14 cellular contexts compared by ENCODE assay signal in genomic region chr7:158716802-158717201, GRCh38. TPM values are rescaled to one million over a fixed set of nuclear protein-coding genes. Genes with fewer than 3 reads are reported as not detected.
DNase-seq lines count a peak whose midpoint lies in the region; ATAC-seq, FAIRE-seq and TF ChIP-seq lines count a peak whose summit lies in the region.
"Had no signal": no experiment of that assay in that cellular context is flagged by ENCODE, and none has a peak within 500 bp of the region (broad histone marks: within the 10 kb centered on the region; RNA-seq: fewer than 3 reads in every experiment).

No MANE protein-coding gene starts in this region.

- H3K36me3 ChIP-seq in BLaER1 (no peaks in the 10 kb centered on the region), Loucy (ENCODE audit: insufficient read depth, low read length) (no peaks in the 10 kb centered on the region)
- no peaks in the 10 kb centered on the region for H3K36me3 ChIP-seq in CD8-positive, alpha-beta memory T cell (ENCODE audit: insufficient read depth, low read length)

- H3K4me3 ChIP-seq in A549 (no peak overlapping the region), BLaER1 (no peak overlapping the region), Loucy (ENCODE audit: low read length, poor library complexity, severe bottlenecking) (no peak overlapping the region)
- H3K4me3 ChIP-seq in CD8-positive, alpha-beta memory T cell (ENCODE audit: low read length): no peak overlapping the region
- H3K4me3 ChIP-seq: GM23338 had no signal

- H3K9me2 ChIP-seq in Loucy (replicated peaks; ENCODE audit: low read depth, low read length): no peaks in the 10 kb centered on the region

- peak overlapping the region; percentile 3 for H3K27ac Mint-ChIP-seq in endothelial cell (ENCODE audit: unreplicated experiment)
- no peak overlapping the region for H3K27ac Mint-ChIP-seq in CD8-positive, alpha-beta memory T cell
- H3K27ac Mint-ChIP-seq in activated CD4-positive, alpha-beta T cell treated with anti-CD3 and anti-CD28 coated beads, Interleukin-2, amount 10 ng/mL, durations not matched to agents 7 days and 5 days: no peak overlapping the region
- H3K27ac Mint-ChIP-seq: GM23338, H9 had no signal

- no peak for TF ChIP-seq RAD21 in A549 (conservative IDR thresholded peaks at IDR 0.05 in 1 of 2, IDR thresholded peaks at IDR 0.05 in 1 of 2)

- H3K9me3 Mint-ChIP-seq in endothelial cell (ENCODE audit: unreplicated experiment): no peaks in the 10 kb centered on the region
- H3K9me3 Mint-ChIP-seq in CD8-positive, alpha-beta memory T cell: no peaks in the 10 kb centered on the region
- peaks cover 4% of the 10 kb centered on the region for H3K9me3 Mint-ChIP-seq in activated CD4-positive, alpha-beta T cell treated with anti-CD3 and anti-CD28 coated beads, Interleukin-2, amount 10 ng/mL, durations not matched to agents 7 days and 5 days

- H3K4me3 Mint-ChIP-seq in endothelial cell (ENCODE audit: unreplicated experiment): no peak overlapping the region
- H3K4me3 Mint-ChIP-seq in CD8-positive, alpha-beta memory T cell: no peak overlapping the region
- no peak overlapping the region for H3K4me3 Mint-ChIP-seq in activated CD4-positive, alpha-beta T cell treated with anti-CD3 and anti-CD28 coated beads, Interleukin-2, amount 10 ng/mL, durations not matched to agents 7 days and 5 days
- H3K4me3 Mint-ChIP-seq: CD4-positive, CD25-positive, alpha-beta regulatory T cell; GM23338; H9 had no signal

- CTCF ChIA-PET in A549 (lab: Yijun Ruan, JAX): interaction anchor here (0.7 kb wide), 1 partner anchor 11 kb away, joined by 3 read pairs; no protein-coding TSS in a partner anchor
- CTCF ChIA-PET in CD8-positive, alpha-beta memory T cell (lab: Charles Lee): interaction anchor here (1.6 kb wide), 1 partner anchor 260 kb away, joined by 4 read pairs; no protein-coding TSS in a partner anchor
- CTCF ChIA-PET in activated CD4-positive, alpha-beta T cell treated with anti-CD3 and anti-CD28 coated beads, Interleukin-2, amount 10 ng/mL, durations not matched to agents 7 days and 5 days (lab: Charles Lee): interaction anchor here (1.2 kb wide), 1 partner anchor 9 kb away, joined by 3 read pairs; no protein-coding TSS in a partner anchor

- H3K27me3 Mint-ChIP-seq in endothelial cell (ENCODE audit: unreplicated experiment): no peaks in the 10 kb centered on the region
- H3K27me3 Mint-ChIP-seq in CD8-positive, alpha-beta memory T cell: peaks cover 3 to 18% of the 10 kb centered on the region in 2 donors
- H3K27me3 Mint-ChIP-seq in activated CD4-positive, alpha-beta T cell treated with anti-CD3 and anti-CD28 coated beads, Interleukin-2, amount 10 ng/mL, durations not matched to agents 7 days and 5 days: peaks cover 37% of the 10 kb centered on the region

- H3K36me3 Mint-ChIP-seq in endothelial cell (ENCODE audit: low read depth, unreplicated experiment): peaks cover 4% of the 10 kb centered on the region
- H3K36me3 Mint-ChIP-seq in CD8-positive, alpha-beta memory T cell: no peaks in the 10 kb centered on the region
- peaks cover 5% of the 10 kb centered on the region for H3K36me3 Mint-ChIP-seq in activated CD4-positive, alpha-beta T cell treated with anti-CD3 and anti-CD28 coated beads, Interleukin-2, amount 10 ng/mL, durations not matched to agents 7 days and 5 days (ENCODE audit: low read depth)
- H3K36me3 Mint-ChIP-seq: CD4-positive, CD25-positive, alpha-beta regulatory T cell had no signal

- POLR2A ChIA-PET in A549 (lab: Yijun Ruan, JAX): no interaction called here
- POLR2A ChIA-PET in CD8-positive, alpha-beta memory T cell (lab: Charles Lee): no interaction called here
- POLR2A ChIA-PET in activated CD4-positive, alpha-beta T cell treated with anti-CD3 and anti-CD28 coated beads, Interleukin-2, amount 10 ng/mL, durations not matched to agents 7 days and 5 days (lab: Charles Lee): no interaction called here

- H3K9ac ChIP-seq in BLaER1 (no peak overlapping the region), Loucy (ENCODE audit: low read depth, low read length, poor library complexity, severe bottlenecking) (no peak overlapping the region)

- H4K20me1 ChIP-seq in BLaER1 (no peaks in the 10 kb centered on the region), Loucy (ENCODE audit: insufficient read depth, low read length, poor library complexity, severe bottlenecking) (no peaks in the 10 kb centered on the region)

- H3K9me3 ChIP-seq in A549: no peaks in the 10 kb centered on the region
- no peaks in the 10 kb centered on the region for H3K9me3 ChIP-seq in BLaER1
- H3K9me3 ChIP-seq in Loucy (ENCODE audit: insufficient read depth, low read depth, low read length): no peaks in the 10 kb centered on the region
- H3K9me3 ChIP-seq in CD8-positive, alpha-beta memory T cell (ENCODE audit: low read length): no peaks in the 10 kb centered on the region

- WGBS in A549 (ENCODE audit: missing lambda C conversion rate): 39% methylated on average over 1 of the region's 1 CpG

- FAIRE-seq in A549 (lab: Jason Lieb, UNC): no peak

- TF ChIP-seq POLR2A in A549 (IDR thresholded peaks at IDR 0.05; ENCODE audit: low read length): no peak

- no peaks in the 10 kb centered on the region for H3F3A ChIP-seq in Loucy (ENCODE audit: low read depth)

- no peak overlapping the region for H3K4me2 ChIP-seq in A549
- H3K4me2 ChIP-seq in BLaER1: 0 out of 2 replicates have a peak overlapping the region, but pooled peaks have one; percentile 22
- no peak overlapping the region for H3K4me2 ChIP-seq in Loucy (ENCODE audit: low read depth, low read length, poor library complexity, severe bottlenecking)
- H3K4me2 ChIP-seq: GM23338 had no signal

- peak; percentile 25 to 56; a peak in 1 of 6 replicates for ATAC-seq in A549
- ATAC-seq in GM18907 (IDR thresholded peaks at IDR 0.05; ENCODE audit: unreplicated experiment): no peak
- ATAC-seq: GM23338 had no signal

- no peak overlapping the region for H3K27ac ChIP-seq in A549
- no peak overlapping the region for H3K27ac ChIP-seq in BLaER1
- no peak overlapping the region for H3K27ac ChIP-seq in CD8-positive, alpha-beta memory T cell (ENCODE audit: low read depth, low read length)

- H3K27me3 ChIP-seq in BLaER1 (0 out of 2 replicates have a peak, but pooled peaks cover 4% of the 10 kb centered on the region), Loucy (ENCODE audit: insufficient read depth, low read length, poor library complexity, severe bottlenecking) (no peaks in the 10 kb centered on the region)
- no peaks in the 10 kb centered on the region for H3K27me3 ChIP-seq in CD8-positive, alpha-beta memory T cell (ENCODE audit: insufficient read depth, low read length, poor library complexity, severe bottlenecking)

- no peaks in the 10 kb centered on the region for H3K79me2 ChIP-seq in Loucy (ENCODE audit: insufficient read depth, low read length)

- DNase-seq in A549 (ENCODE audit: low read depth in 1 of 2, low spot score in 1 of 2) (no peak), endothelial cell (ENCODE audit: low spot score) (no peak)
- no peak for DNase-seq in CD8-positive, alpha-beta memory T cell
- no peak for DNase-seq in activated CD4-positive, alpha-beta T cell treated with anti-CD3 and anti-CD28 coated beads, Interleukin-2, amount 10 ng/mL, durations not matched to agents 7 days and 5 days
- DNase-seq: Calu3; CD4-positive, CD25-positive, alpha-beta regulatory T cell; DMS153; DMS79 treated with DMSO at 0.1 percent for 48 hours; GF-D8; H9 had no signal

- no peaks in the 10 kb centered on the region for H3K4me1 ChIP-seq in A549
- H3K4me1 ChIP-seq in BLaER1: peaks cover 13% of the 10 kb centered on the region
- no peaks in the 10 kb centered on the region for H3K4me1 ChIP-seq in Loucy (ENCODE audit: insufficient read depth, low read length, poor library complexity, severe bottlenecking)
- H3K4me1 ChIP-seq in CD8-positive, alpha-beta memory T cell (ENCODE audit: insufficient read depth, low read length): no peaks in the 10 kb centered on the region

- TF ChIP-seq CTCF in A549 (IDR thresholded peaks at IDR 0.05): no peak
- TF ChIP-seq CTCF in Loucy (conservative IDR thresholded peaks at IDR 0.05; ENCODE audit: low read length): no peak
- TF ChIP-seq CTCF in endothelial cell (IDR thresholded peaks at IDR 0.05; ENCODE audit: unreplicated experiment): no peak

- no peaks in the 10 kb centered on the region for H3K4me1 Mint-ChIP-seq in endothelial cell (ENCODE audit: unreplicated experiment)
- peaks cover 5 to 6% (median 6%) of the 10 kb centered on the region in 3 donors for H3K4me1 Mint-ChIP-seq in CD8-positive, alpha-beta memory T cell
- peaks cover 5% of the 10 kb centered on the region for H3K4me1 Mint-ChIP-seq in activated CD4-positive, alpha-beta T cell treated with anti-CD3 and anti-CD28 coated beads, Interleukin-2, amount 10 ng/mL, durations not matched to agents 7 days and 5 days
- H3K4me1 Mint-ChIP-seq: GM23338, H9 had no signal

- no peak for TF ChIP-seq EP300 in A549 (IDR thresholded peaks at IDR 0.05)

- 0 out of 2 replicates have a peak overlapping the region, but pooled peaks have one; percentile 13 for H2AFZ ChIP-seq in Loucy (ENCODE audit: low read length)
- H2AFZ ChIP-seq: GM23338 had no signal

TF ChIP-seq in A549, 52 proteins besides CTCF, POLR2A, EP300 and RAD21 (continues in another document):
- TF ChIP-seq FOXS1 (CRISPR knock-in tag; IDR thresholded peaks at IDR 0.05): no peak
- no peak for TF ChIP-seq SREBF2 (IDR thresholded peaks at IDR 0.05)

RNA-seq across cellular contexts. Expression of gene NCAPG2, which starts 12.2 kb away (rescaled TPM):
- polyA plus RNA-seq in A549 (2011; rRNA removed) (49.2 and 63.0 TPM in 2 replicates), A549 (2017; fragmentation: RNase III; extraction: RNeasy Plus Mini Kit Qiagen cat#74134 plus additional on column Dnase treatment) (49.4 to 54.0 TPM (median 53.8 TPM) in 3 replicates)
- polyA plus RNA-seq in A549 (2012; cell fraction: cytosol; rRNA removed): 39.7 and 41.5 TPM in 2 replicates
- 34.7 and 47.1 TPM in 2 replicates for polyA plus RNA-seq in A549 (2012; cell fraction: nucleus; rRNA removed)
- 70.8 and 71.5 TPM in 2 replicates for polyA minus RNA-seq in A549 (2011; rRNA and poly(A)+ RNA removed)
- 25.6 TPM for total RNA-seq in endothelial cell (ENCODE audit: unreplicated experiment)
- 10 to 100 TPM; 71.4 to 75.5 TPM for total RNA-seq in CD8-positive, alpha-beta memory T cell
- 4.3 TPM for polyA plus RNA-seq in CD8-positive, alpha-beta memory T cell
- 100 to 1,000 TPM; 139 to 173 TPM for total RNA-seq in activated CD4-positive, alpha-beta T cell treated with anti-CD3 and anti-CD28 coated beads, Interleukin-2, amount 10 ng/mL, durations not matched to agents 7 days and 5 days
